1 cellular context compared by ENCODE assay signal in the genomic region with DNA sequence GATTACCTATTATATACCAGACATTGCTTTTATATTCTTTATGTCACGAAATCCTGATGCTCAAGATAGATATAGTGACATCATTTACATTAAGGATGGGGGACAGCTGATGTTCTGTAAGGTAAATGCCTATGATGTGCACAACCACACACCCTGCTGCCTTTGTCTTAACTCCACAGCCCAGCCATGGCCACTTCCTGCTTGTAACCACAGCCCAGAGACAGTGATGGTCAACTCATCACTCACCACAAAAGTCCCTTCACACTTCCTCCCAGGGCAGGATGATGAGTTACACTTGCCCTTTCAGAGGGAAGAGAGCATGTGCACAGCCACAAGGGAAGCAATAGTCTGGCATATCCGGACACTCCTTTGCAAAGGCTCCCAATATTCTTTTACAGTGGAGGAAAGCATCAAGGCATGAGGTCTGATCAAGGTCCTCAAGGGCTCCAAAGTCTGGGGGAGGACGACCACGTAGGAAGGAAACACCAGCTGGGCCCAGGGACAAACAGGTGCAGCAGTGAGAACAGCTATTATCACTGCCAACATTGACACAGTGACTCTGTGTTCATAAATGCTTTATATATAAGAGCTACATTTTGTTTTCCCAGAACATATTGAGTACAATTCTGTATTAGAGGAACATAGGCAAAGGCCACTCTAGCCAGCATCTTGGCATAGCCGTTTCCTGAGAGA.
TF ChIP-seq lines count a peak whose summit lies in the region.

No MANE protein-coding gene starts in this region.

TF ChIP-seq in GM12878, 131 proteins besides CTCF, POLR2A, EP300 and RAD21 (continued from another document and continues in another):
- TF ChIP-seq, protein P1, sequence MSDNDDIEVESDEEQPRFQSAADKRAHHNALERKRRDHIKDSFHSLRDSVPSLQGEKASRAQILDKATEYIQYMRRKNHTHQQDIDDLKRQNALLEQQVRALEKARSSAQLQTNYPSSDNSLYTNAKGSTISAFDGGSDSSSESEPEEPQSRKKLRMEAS (IDR thresholded peaks at IDR 0.05; ENCODE audit: low read depth, low read length), result no peak
- TF ChIP-seq TCF3 (IDR thresholded peaks at IDR 0.05; ENCODE audit: borderline replicate concordance, insufficient read depth, low read depth, low read length) (0 out of 2 replicates have a peak, but pooled peaks have one; percentile 70), TCF7 (IDR thresholded peaks at IDR 0.05; ENCODE audit: borderline replicate concordance) (no peak), CHD1 (IDR thresholded peaks at IDR 0.05; ENCODE audit: low read depth, low read length) (no peak), HDAC6 (IDR thresholded peaks at IDR 0.05; ENCODE audit: unreplicated experiment) (no peak), TBL1XR1 (IDR thresholded peaks at IDR 0.05; ENCODE audit: low read depth, low read length) (peak; percentile 61; the same call in 1 of the 2 replicates), ETV6 (conservative IDR thresholded peaks at IDR 0.05 in 1 of 2, IDR thresholded peaks at IDR 0.05 in 1 of 2; ENCODE audit: borderline replicate concordance in 1 of 2, low read depth in 1 of 2) (peak in 1 of 2 experiments; percentile 99; a peak in 2 of 4 replicates), YBX1 (IDR thresholded peaks at IDR 0.05) (no peak), CREB1 (IDR thresholded peaks at IDR 0.05; ENCODE audit: low read depth) (peak; percentile 69), SUPT20H (IDR thresholded peaks at IDR 0.05; ENCODE audit: borderline replicate concordance, control insufficient read depth, low read depth, low read length) (no peak), SREBF2 (IDR thresholded peaks at IDR 0.05; ENCODE audit: low read length) (no peak), GABPA (IDR thresholded peaks at IDR 0.05; ENCODE audit: low read depth) (0 out of 2 replicates have a peak, but pooled peaks have one; percentile 31), EZH2 (IDR thresholded peaks at IDR 0.05; ENCODE audit: borderline replicate concordance, control insufficient read depth, low read depth, low read length) (0 out of 2 replicates have a peak, but pooled peaks have one; percentile 48), ZNF24 (IDR thresholded peaks at IDR 0.05) (0 out of 2 replicates have a peak, but pooled peaks have one; percentile 41), BHLHE40 (IDR thresholded peaks at IDR 0.05; ENCODE audit: borderline replicate concordance in 1 of 2, low read depth in 2 of 2, low read length in 1 of 2) (peak; percentile 89 to 94), SRF (IDR thresholded peaks at IDR 0.05; ENCODE audit: low read depth in 2 of 2, low read length in 2 of 2) (no peak), POLR2AphosphoS5 (IDR thresholded peaks at IDR 0.05; ENCODE audit: low read length) (no peak), SP1 (IDR thresholded peaks at IDR 0.05; ENCODE audit: low read depth, low read length) (no peak), MEF2A (IDR thresholded peaks at IDR 0.05; ENCODE audit: insufficient read depth, low read depth, low read length) (0 out of 2 replicates have a peak, but pooled peaks have one; percentile 28), JUNB (IDR thresholded peaks at IDR 0.05) (peak; percentile 52), ZNF622 (IDR thresholded peaks at IDR 0.05) (no peak), SIX5 (IDR thresholded peaks at IDR 0.05; ENCODE audit: low read depth, low read length, severe bottlenecking) (no peak), MTA2 (IDR thresholded peaks at IDR 0.05; ENCODE audit: low read depth) (peak; percentile 86), HCFC1 (IDR thresholded peaks at IDR 0.05; ENCODE audit: low read length) (no peak), CBX5 (IDR thresholded peaks at IDR 0.05; ENCODE audit: low read depth) (no peak), RBBP5 (conservative IDR thresholded peaks at IDR 0.05) (no peak), BMI1 (IDR thresholded peaks at IDR 0.05; ENCODE audit: borderline replicate concordance) (no peak), HDGF (IDR thresholded peaks at IDR 0.05) (peak; percentile 40; the same call in 1 of the 2 replicates), NBN (IDR thresholded peaks at IDR 0.05) (peak; percentile 81; the same call in 1 of the 2 replicates), RFX5 (IDR thresholded peaks at IDR 0.05; ENCODE audit: low read depth, low read length) (no peak)
- TF ChIP-seq, protein P2, sequence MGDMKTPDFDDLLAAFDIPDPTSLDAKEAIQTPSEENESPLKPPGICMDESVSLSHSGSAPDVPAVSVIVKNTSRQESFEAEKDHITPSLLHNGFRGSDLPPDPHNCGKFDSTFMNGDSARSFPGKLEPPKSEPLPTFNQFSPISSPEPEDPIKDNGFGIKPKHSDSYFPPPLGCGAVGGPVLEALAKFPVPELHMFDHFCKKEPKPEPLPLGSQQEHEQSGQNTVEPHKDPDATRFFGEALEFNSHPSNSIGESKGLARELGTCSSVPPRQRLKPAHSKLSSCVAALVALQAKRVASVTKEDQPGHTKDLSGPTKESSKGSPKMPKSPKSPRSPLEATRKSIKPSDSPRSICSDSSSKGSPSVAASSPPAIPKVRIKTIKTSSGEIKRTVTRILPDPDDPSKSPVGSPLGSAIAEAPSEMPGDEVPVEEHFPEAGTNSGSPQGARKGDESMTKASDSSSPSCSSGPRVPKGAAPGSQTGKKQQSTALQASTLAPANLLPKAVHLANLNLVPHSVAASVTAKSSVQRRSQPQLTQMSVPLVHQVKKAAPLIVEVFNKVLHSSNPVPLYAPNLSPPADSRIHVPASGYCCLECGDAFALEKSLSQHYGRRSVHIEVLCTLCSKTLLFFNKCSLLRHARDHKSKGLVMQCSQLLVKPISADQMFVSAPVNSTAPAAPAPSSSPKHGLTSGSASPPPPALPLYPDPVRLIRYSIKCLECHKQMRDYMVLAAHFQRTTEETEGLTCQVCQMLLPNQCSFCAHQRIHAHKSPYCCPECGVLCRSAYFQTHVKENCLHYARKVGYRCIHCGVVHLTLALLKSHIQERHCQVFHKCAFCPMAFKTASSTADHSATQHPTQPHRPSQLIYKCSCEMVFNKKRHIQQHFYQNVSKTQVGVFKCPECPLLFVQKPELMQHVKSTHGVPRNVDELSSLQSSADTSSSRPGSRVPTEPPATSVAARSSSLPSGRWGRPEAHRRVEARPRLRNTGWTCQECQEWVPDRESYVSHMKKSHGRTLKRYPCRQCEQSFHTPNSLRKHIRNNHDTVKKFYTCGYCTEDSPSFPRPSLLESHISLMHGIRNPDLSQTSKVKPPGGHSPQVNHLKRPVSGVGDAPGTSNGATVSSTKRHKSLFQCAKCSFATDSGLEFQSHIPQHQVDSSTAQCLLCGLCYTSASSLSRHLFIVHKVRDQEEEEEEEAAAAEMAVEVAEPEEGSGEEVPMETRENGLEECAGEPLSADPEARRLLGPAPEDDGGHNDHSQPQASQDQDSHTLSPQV (IDR thresholded peaks at IDR 0.05), result no peak
- TF ChIP-seq, protein P3, sequence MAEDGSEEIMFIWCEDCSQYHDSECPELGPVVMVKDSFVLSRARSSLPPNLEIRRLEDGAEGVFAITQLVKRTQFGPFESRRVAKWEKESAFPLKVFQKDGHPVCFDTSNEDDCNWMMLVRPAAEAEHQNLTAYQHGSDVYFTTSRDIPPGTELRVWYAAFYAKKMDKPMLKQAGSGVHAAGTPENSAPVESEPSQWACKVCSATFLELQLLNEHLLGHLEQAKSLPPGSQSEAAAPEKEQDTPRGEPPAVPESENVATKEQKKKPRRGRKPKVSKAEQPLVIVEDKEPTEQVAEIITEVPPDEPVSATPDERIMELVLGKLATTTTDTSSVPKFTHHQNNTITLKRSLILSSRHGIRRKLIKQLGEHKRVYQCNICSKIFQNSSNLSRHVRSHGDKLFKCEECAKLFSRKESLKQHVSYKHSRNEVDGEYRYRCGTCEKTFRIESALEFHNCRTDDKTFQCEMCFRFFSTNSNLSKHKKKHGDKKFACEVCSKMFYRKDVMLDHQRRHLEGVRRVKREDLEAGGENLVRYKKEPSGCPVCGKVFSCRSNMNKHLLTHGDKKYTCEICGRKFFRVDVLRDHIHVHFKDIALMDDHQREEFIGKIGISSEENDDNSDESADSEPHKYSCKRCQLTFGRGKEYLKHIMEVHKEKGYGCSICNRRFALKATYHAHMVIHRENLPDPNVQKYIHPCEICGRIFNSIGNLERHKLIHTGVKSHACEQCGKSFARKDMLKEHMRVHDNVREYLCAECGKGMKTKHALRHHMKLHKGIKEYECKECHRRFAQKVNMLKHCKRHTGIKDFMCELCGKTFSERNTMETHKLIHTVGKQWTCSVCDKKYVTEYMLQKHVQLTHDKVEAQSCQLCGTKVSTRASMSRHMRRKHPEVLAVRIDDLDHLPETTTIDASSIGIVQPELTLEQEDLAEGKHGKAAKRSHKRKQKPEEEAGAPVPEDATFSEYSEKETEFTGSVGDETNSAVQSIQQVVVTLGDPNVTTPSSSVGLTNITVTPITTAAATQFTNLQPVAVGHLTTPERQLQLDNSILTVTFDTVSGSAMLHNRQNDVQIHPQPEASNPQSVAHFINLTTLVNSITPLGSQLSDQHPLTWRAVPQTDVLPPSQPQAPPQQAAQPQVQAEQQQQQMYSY (CRISPR knock-in tag; IDR thresholded peaks at IDR 0.05), result no peak
- TF ChIP-seq, protein P4, sequence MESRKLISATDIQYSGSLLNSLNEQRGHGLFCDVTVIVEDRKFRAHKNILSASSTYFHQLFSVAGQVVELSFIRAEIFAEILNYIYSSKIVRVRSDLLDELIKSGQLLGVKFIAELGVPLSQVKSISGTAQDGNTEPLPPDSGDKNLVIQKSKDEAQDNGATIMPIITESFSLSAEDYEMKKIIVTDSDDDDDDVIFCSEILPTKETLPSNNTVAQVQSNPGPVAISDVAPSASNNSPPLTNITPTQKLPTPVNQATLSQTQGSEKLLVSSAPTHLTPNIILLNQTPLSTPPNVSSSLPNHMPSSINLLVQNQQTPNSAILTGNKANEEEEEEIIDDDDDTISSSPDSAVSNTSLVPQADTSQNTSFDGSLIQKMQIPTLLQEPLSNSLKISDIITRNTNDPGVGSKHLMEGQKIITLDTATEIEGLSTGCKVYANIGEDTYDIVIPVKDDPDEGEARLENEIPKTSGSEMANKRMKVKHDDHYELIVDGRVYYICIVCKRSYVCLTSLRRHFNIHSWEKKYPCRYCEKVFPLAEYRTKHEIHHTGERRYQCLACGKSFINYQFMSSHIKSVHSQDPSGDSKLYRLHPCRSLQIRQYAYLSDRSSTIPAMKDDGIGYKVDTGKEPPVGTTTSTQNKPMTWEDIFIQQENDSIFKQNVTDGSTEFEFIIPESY (IDR thresholded peaks at IDR 0.05), result no peak
- TF ChIP-seq, protein P5, sequence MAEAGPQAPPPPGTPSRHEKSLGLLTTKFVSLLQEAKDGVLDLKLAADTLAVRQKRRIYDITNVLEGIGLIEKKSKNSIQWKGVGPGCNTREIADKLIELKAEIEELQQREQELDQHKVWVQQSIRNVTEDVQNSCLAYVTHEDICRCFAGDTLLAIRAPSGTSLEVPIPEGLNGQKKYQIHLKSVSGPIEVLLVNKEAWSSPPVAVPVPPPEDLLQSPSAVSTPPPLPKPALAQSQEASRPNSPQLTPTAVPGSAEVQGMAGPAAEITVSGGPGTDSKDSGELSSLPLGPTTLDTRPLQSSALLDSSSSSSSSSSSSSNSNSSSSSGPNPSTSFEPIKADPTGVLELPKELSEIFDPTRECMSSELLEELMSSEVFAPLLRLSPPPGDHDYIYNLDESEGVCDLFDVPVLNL (IDR thresholded peaks at IDR 0.05; ENCODE audit: low read depth, low read length), result no peak
- TF ChIP-seq, protein P6, sequence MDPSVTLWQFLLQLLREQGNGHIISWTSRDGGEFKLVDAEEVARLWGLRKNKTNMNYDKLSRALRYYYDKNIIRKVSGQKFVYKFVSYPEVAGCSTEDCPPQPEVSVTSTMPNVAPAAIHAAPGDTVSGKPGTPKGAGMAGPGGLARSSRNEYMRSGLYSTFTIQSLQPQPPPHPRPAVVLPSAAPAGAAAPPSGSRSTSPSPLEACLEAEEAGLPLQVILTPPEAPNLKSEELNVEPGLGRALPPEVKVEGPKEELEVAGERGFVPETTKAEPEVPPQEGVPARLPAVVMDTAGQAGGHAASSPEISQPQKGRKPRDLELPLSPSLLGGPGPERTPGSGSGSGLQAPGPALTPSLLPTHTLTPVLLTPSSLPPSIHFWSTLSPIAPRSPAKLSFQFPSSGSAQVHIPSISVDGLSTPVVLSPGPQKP (IDR thresholded peaks at IDR 0.05; ENCODE audit: low read depth, low read length), result no peak
- TF ChIP-seq, protein P7, sequence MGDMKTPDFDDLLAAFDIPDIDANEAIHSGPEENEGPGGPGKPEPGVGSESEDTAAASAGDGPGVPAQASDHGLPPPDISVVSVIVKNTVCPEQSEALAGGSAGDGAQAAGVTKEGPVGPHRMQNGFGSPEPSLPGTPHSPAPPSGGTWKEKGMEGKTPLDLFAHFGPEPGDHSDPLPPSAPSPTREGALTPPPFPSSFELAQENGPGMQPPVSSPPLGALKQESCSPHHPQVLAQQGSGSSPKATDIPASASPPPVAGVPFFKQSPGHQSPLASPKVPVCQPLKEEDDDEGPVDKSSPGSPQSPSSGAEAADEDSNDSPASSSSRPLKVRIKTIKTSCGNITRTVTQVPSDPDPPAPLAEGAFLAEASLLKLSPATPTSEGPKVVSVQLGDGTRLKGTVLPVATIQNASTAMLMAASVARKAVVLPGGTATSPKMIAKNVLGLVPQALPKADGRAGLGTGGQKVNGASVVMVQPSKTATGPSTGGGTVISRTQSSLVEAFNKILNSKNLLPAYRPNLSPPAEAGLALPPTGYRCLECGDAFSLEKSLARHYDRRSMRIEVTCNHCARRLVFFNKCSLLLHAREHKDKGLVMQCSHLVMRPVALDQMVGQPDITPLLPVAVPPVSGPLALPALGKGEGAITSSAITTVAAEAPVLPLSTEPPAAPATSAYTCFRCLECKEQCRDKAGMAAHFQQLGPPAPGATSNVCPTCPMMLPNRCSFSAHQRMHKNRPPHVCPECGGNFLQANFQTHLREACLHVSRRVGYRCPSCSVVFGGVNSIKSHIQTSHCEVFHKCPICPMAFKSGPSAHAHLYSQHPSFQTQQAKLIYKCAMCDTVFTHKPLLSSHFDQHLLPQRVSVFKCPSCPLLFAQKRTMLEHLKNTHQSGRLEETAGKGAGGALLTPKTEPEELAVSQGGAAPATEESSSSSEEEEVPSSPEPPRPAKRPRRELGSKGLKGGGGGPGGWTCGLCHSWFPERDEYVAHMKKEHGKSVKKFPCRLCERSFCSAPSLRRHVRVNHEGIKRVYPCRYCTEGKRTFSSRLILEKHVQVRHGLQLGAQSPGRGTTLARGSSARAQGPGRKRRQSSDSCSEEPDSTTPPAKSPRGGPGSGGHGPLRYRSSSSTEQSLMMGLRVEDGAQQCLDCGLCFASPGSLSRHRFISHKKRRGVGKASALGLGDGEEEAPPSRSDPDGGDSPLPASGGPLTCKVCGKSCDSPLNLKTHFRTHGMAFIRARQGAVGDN (IDR thresholded peaks at IDR 0.05), result peak; percentile 75
- TF ChIP-seq, protein P8, sequence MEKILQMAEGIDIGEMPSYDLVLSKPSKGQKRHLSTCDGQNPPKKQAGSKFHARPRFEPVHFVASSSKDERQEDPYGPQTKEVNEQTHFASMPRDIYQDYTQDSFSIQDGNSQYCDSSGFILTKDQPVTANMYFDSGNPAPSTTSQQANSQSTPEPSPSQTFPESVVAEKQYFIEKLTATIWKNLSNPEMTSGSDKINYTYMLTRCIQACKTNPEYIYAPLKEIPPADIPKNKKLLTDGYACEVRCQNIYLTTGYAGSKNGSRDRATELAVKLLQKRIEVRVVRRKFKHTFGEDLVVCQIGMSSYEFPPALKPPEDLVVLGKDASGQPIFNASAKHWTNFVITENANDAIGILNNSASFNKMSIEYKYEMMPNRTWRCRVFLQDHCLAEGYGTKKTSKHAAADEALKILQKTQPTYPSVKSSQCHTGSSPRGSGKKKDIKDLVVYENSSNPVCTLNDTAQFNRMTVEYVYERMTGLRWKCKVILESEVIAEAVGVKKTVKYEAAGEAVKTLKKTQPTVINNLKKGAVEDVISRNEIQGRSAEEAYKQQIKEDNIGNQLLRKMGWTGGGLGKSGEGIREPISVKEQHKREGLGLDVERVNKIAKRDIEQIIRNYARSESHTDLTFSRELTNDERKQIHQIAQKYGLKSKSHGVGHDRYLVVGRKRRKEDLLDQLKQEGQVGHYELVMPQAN (conservative IDR thresholded peaks at IDR 0.05), result no peak
